1 cellular context compared by ENCODE assay signal in genomic region chr16:68246121-68246520, GRCh38.
TF ChIP-seq lines count a peak whose summit lies in the region.

No MANE protein-coding gene starts in this region.

TF ChIP-seq in HCT116, 20 proteins besides CTCF, POLR2A, EP300 and RAD21 (continued from another document):
- no peak for TF ChIP-seq JUND (IDR thresholded peaks at IDR 0.05)
